6 cellular contexts compared by ENCODE assay signal in genomic region chr15:82865981-82866380, GRCh38. TPM values are rescaled to one million over a fixed set of nuclear protein-coding genes. Genes with fewer than 3 reads are reported as not detected.
A peak's percentile ranks its signal among the peaks of the same experiment; 100 is the strongest.
DNase-seq lines count a peak whose midpoint lies in the region; ATAC-seq and TF ChIP-seq lines count a peak whose summit lies in the region.
"Not testable (repeated sequence)": the region's sequence is repeated elsewhere in the genome, so short reads cannot be mapped to it uniquely, and the experiment has no call there.

No MANE protein-coding gene starts in this region.

- H3K4me1 Mint-ChIP-seq in activated naive CD4-positive, alpha-beta T cell treated with anti-CD3 and anti-CD28 coated beads, Interleukin-2, amount 10 ng/mL, durations not matched to agents 7 days and 5 days; osteocyte (ENCODE audit: unreplicated experiment); type B pancreatic cell (ENCODE audit: unreplicated experiment): not testable (repeated sequence)

- intact Hi-C loops in sciatic nerve (cut with DNase I); stomach (cut with DNase I; ENCODE audit: low total_unique reads): not testable (repeated sequence)

- not testable (repeated sequence) for H3K36me3 Mint-ChIP-seq in activated naive CD4-positive, alpha-beta T cell treated with anti-CD3 and anti-CD28 coated beads, Interleukin-2, amount 10 ng/mL, durations not matched to agents 7 days and 5 days; osteocyte (ENCODE audit: unreplicated experiment); type B pancreatic cell

- CTCF ChIA-PET in activated naive CD4-positive, alpha-beta T cell treated with anti-CD3 and anti-CD28 coated beads, Interleukin-2, amount 10 ng/mL, durations not matched to agents 7 days and 5 days (lab: Charles Lee), result interaction anchor here (0.9 kb wide), 1 partner anchor 130 kb away, joined by 3 read pairs; no protein-coding TSS in a partner anchor

- not testable (repeated sequence) for TF ChIP-seq CTCF in right atrium auricular region (IDR thresholded peaks at IDR 0.05); osteocyte (IDR thresholded peaks at IDR 0.05); stomach (IDR thresholded peaks at IDR 0.05); type B pancreatic cell (conservative IDR thresholded peaks at IDR 0.05)

- H3K4me3 ChIP-seq in right atrium auricular region, stomach: not testable (repeated sequence)

- not testable (repeated sequence) for H3K4me3 Mint-ChIP-seq in activated naive CD4-positive, alpha-beta T cell treated with anti-CD3 and anti-CD28 coated beads, Interleukin-2, amount 10 ng/mL, durations not matched to agents 7 days and 5 days; osteocyte (ENCODE audit: unreplicated experiment); type B pancreatic cell

- not testable (repeated sequence) for H3K27me3 ChIP-seq in right atrium auricular region, stomach

- not testable (repeated sequence) for H3K27ac ChIP-seq in right atrium auricular region, stomach

- not testable (repeated sequence) for ATAC-seq in sciatic nerve

- H3K27me3 Mint-ChIP-seq in activated naive CD4-positive, alpha-beta T cell treated with anti-CD3 and anti-CD28 coated beads, Interleukin-2, amount 10 ng/mL, durations not matched to agents 7 days and 5 days, result peaks cover 14% of the 10 kb centered on the region
- H3K27me3 Mint-ChIP-seq in osteocyte (ENCODE audit: unreplicated experiment); type B pancreatic cell: not testable (repeated sequence)

- H3K36me3 ChIP-seq in right atrium auricular region, result not testable (repeated sequence)
- H3K36me3 ChIP-seq in stomach, result peaks cover 0 to 13% (median 3%) of the 10 kb centered on the region in 4 donors

- H3K9me3 ChIP-seq in right atrium auricular region, stomach: not testable (repeated sequence)

- not testable (repeated sequence) for H3K9me3 Mint-ChIP-seq in activated naive CD4-positive, alpha-beta T cell treated with anti-CD3 and anti-CD28 coated beads, Interleukin-2, amount 10 ng/mL, durations not matched to agents 7 days and 5 days; osteocyte (ENCODE audit: unreplicated experiment); type B pancreatic cell

- H3K27ac Mint-ChIP-seq in activated naive CD4-positive, alpha-beta T cell treated with anti-CD3 and anti-CD28 coated beads, Interleukin-2, amount 10 ng/mL, durations not matched to agents 7 days and 5 days; osteocyte (ENCODE audit: unreplicated experiment); type B pancreatic cell: not testable (repeated sequence)

- peak; percentile 8 for DNase-seq in activated naive CD4-positive, alpha-beta T cell treated with anti-CD3 and anti-CD28 coated beads, Interleukin-2, amount 10 ng/mL, durations not matched to agents 7 days and 5 days
- DNase-seq in right atrium auricular region (ENCODE audit: low spot score) (peak; percentile 9), osteocyte (ENCODE audit: extremely low spot score, unreplicated experiment) (peak; percentile 51), sciatic nerve (ENCODE audit: low spot score) (peak; percentile 18), stomach (peak; percentile 11), type B pancreatic cell (ENCODE audit: extremely low spot score, unreplicated experiment) (peak; percentile 45)

- not testable (repeated sequence) for TF ChIP-seq EP300 in stomach (IDR thresholded peaks at IDR 0.05)

- TF ChIP-seq POLR2A in stomach (IDR thresholded peaks at IDR 0.05), result not testable (repeated sequence)

- not testable (repeated sequence) for H3K4me1 ChIP-seq in right atrium auricular region, stomach

- WGBS in stomach, 5 donors, result 76 to 98% (median 94%) methylated on average over 3 of the region's 3 CpGs

RNA-seq across cellular contexts. Expression of gene WHAMM, which starts 56.6 kb away (rescaled TPM):
- total RNA-seq in right atrium auricular region (1 to 10 TPM; 5.2 to 6.7 TPM), osteocyte (8.9 and 9.6 TPM in 2 replicates), sciatic nerve (14.2 TPM), stomach (10 to 100 TPM in 2 of 5 donors, 1 to 10 TPM in 3; 6.2 to 44.6 (median 9.3) TPM), type B pancreatic cell (ENCODE audit: low replicate concordance) (9.0 and 10.9 TPM in 2 replicates)
- polyA plus RNA-seq in stomach, result 1 to 10 TPM; 3.6 to 4.1 (median 3.8) TPM
